Comparison of ENCODE assay signal across 16 cellular contexts in the genomic region with DNA sequence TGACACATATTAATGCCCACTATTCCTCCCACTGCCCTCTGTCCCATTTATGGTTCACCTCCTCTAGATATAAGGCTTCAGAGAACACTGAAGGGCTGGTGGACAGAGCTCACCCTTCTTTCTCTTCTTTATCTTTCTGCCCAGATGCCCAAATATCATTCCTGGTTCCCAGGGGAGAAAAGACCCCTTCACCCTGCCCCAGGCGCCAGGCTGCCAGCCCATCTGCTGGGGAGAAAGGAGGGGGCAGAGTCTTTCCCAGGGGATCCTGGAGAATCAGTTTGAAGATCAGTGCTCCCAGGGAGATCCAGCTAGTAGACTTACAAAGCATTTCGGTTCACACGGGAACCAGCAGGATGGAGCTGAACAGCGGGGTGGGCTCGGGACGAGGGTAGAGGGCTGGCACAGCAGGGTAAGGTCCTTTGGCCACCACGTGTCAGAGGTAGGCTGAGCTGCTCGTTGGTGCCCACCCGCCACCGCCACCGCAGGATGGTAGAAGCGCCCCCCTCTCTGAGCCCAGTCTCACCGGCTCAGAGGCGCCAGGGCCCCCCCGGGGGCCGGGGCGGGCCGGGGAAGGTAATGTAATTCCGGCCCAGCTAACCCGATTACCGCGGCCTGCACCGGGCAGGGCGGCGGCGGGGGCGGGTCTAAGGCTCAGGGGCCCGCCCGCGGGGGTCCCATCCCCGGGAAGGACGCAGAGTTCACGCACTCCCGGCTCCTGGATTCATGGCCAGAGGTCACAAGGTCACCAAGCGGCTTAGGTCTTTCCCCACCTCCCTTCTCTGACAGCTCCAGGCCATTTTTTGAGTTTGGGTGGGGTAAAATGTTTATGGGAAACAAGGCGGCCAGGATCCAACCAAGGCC. TPM values are rescaled to one million over a fixed set of nuclear protein-coding genes. Genes with fewer than 3 reads are reported as not detected.
DNase-seq lines count a peak whose midpoint lies in the region; ATAC-seq and TF ChIP-seq lines count a peak whose summit lies in the region.
"Had no signal": no experiment of that assay in that cellular context is flagged by ENCODE, and none has a peak within 500 bp of the region (broad histone marks: within the 10 kb centered on the region; RNA-seq: fewer than 3 reads in every experiment).

No MANE protein-coding gene starts in this region.

- H3K9ac ChIP-seq in iPS-15b (ENCODE audit: low read depth, low read length), result no peak overlapping the region
- H3K9ac ChIP-seq: BLaER1 had no signal

- intact Hi-C loops in Right ventricle myocardium superior (cut with DNase I), result no loop called here

- H3K4me3 ChIP-seq in RWPE2 (ENCODE audit: severe bottlenecking), result no peak overlapping the region
- peak overlapping the region; percentile 52 for H3K4me3 ChIP-seq in iPS-15b (ENCODE audit: low read depth, low read length)

- H3K36me3 ChIP-seq in RWPE2 (ENCODE audit: low read depth) (no peaks in the 10 kb centered on the region), iPS-15b (ENCODE audit: control insufficient read depth, insufficient read depth, low read length) (no peaks in the 10 kb centered on the region)
- H3K36me3 ChIP-seq: BLaER1 had no signal

- H3K4me1 ChIP-seq in RWPE2 (ENCODE audit: insufficient read depth, poor library complexity, severe bottlenecking) (no peaks in the 10 kb centered on the region), iPS-15b (ENCODE audit: control insufficient read depth, insufficient read depth, low read length) (no peaks in the 10 kb centered on the region)

- H3K4me3 Mint-ChIP-seq in activated naive CD8-positive, alpha-beta T cell treated with anti-CD3 and anti-CD28 coated beads, Interleukin-2, amount 10 ng/mL, durations not matched to agents 7 days and 5 days, result peak overlapping the region; percentile 39
- H3K4me3 Mint-ChIP-seq in activated naive CD8-positive, alpha-beta T cell treated with anti-CD3 and anti-CD28 coated beads for 36 hours, result no peak overlapping the region

- H3K9me3 Mint-ChIP-seq in activated naive CD8-positive, alpha-beta T cell treated with anti-CD3 and anti-CD28 coated beads, Interleukin-2, amount 10 ng/mL, durations not matched to agents 7 days and 5 days, result peaks cover 1% of the 10 kb centered on the region
- H3K9me3 Mint-ChIP-seq in activated naive CD8-positive, alpha-beta T cell treated with anti-CD3 and anti-CD28 coated beads for 36 hours, result peaks cover 2% of the 10 kb centered on the region

- ATAC-seq in activated naive CD8-positive, alpha-beta T cell treated with anti-CD3 and anti-CD28 coated beads, Interleukin-2, amount 10 ng/mL, durations not matched to agents 7 days and 5 days (ENCODE audit: low read depth), result no peak
- ATAC-seq in RWPE2 (ENCODE audit: low read depth), result no peak
- no peak for ATAC-seq in Right ventricle myocardium superior (ENCODE audit: poor library complexity)
- ATAC-seq in HG02588 (IDR thresholded peaks at IDR 0.05; ENCODE audit: unreplicated experiment), result no peak
- ATAC-seq: left colon had no signal

- H3K9me3 ChIP-seq in RWPE2 (ENCODE audit: severe bottlenecking) (no peaks in the 10 kb centered on the region), iPS-15b (ENCODE audit: control insufficient read depth, insufficient read depth, low read length) (peaks cover 6% of the 10 kb centered on the region)

- no peak overlapping the region for H3K27ac Mint-ChIP-seq in activated naive CD8-positive, alpha-beta T cell treated with anti-CD3 and anti-CD28 coated beads, Interleukin-2, amount 10 ng/mL, durations not matched to agents 7 days and 5 days
- H3K27ac Mint-ChIP-seq in activated naive CD8-positive, alpha-beta T cell treated with anti-CD3 and anti-CD28 coated beads for 36 hours, result no peak overlapping the region

- POLR2A ChIA-PET in activated naive CD8-positive, alpha-beta T cell treated with anti-CD3 and anti-CD28 coated beads, Interleukin-2, amount 10 ng/mL, durations not matched to agents 7 days and 5 days (lab: Charles Lee), result interaction anchor here (0.7 to 2.6 kb wide), 5 partner anchors 12 to 88 kb away, joined by 3 to 10 read pairs (median 3); a partner anchor contains a TSS

- no peak for TF ChIP-seq CTCF in RWPE2 (IDR thresholded peaks at IDR 0.05; ENCODE audit: poor library complexity, severe bottlenecking)

- H3K36me3 Mint-ChIP-seq in activated naive CD8-positive, alpha-beta T cell treated with anti-CD3 and anti-CD28 coated beads, Interleukin-2, amount 10 ng/mL, durations not matched to agents 7 days and 5 days, result peaks cover 5% of the 10 kb centered on the region
- peaks cover 10% of the 10 kb centered on the region for H3K36me3 Mint-ChIP-seq in activated naive CD8-positive, alpha-beta T cell treated with anti-CD3 and anti-CD28 coated beads for 36 hours

- peaks cover 27% of the 10 kb centered on the region for H3K4me1 Mint-ChIP-seq in activated naive CD8-positive, alpha-beta T cell treated with anti-CD3 and anti-CD28 coated beads, Interleukin-2, amount 10 ng/mL, durations not matched to agents 7 days and 5 days
- peaks cover 16% of the 10 kb centered on the region for H3K4me1 Mint-ChIP-seq in activated naive CD8-positive, alpha-beta T cell treated with anti-CD3 and anti-CD28 coated beads for 36 hours

- no peak for DNase-seq in activated naive CD8-positive, alpha-beta T cell treated with anti-CD3 and anti-CD28 coated beads, Interleukin-2, amount 10 ng/mL, durations not matched to agents 7 days and 5 days
- DNase-seq in activated naive CD8-positive, alpha-beta T cell treated with anti-CD3 and anti-CD28 coated beads for 36 hours, result no peak
- peak; percentile 33 for DNase-seq in RWPE2 (ENCODE audit: low spot score)
- DNase-seq in Right ventricle myocardium superior, result no peak
- DNase-seq in NCI-H1092 (lab: John Stamatoyannopoulos, UW), result no peak
- no peak for DNase-seq in KG1 (lab: John Stamatoyannopoulos, UW)
- DNase-seq: EL; left colon; NCI-H2029 treated with DMSO at 0.1 percent for 48 hours; stimulated activated CD4-positive, alpha-beta T cell treated with anti-CD3 and anti-CD28 coated beads, Interleukin-4, amount 100 ng/mL, for 1 hour; stimulated activated naive CD4-positive, alpha-beta T cell treated with Interleukin-2 at 50 U/mL for 16 hours; SW 1271 had no signal

- H3K27ac ChIP-seq in RWPE2 (ENCODE audit: poor library complexity, severe bottlenecking), result no peak overlapping the region
- H3K27ac ChIP-seq: BLaER1 had no signal

- H3K27me3 ChIP-seq in RWPE2 (ENCODE audit: insufficient read depth, poor library complexity, severe bottlenecking) (peaks cover 65% of the 10 kb centered on the region), iPS-15b (ENCODE audit: control insufficient read depth, insufficient read depth, low read length) (peaks cover 98% of the 10 kb centered on the region)

- H3K27me3 Mint-ChIP-seq in activated naive CD8-positive, alpha-beta T cell treated with anti-CD3 and anti-CD28 coated beads, Interleukin-2, amount 10 ng/mL, durations not matched to agents 7 days and 5 days, result peaks cover 67% of the 10 kb centered on the region
- peaks cover 68% of the 10 kb centered on the region for H3K27me3 Mint-ChIP-seq in activated naive CD8-positive, alpha-beta T cell treated with anti-CD3 and anti-CD28 coated beads for 36 hours

RNA-seq across cellular contexts. Expression of a gene that starts 1.3 kb away (rescaled TPM):
- under 1 TPM; 0.69 to 0.88 TPM for total RNA-seq in activated naive CD8-positive, alpha-beta T cell treated with anti-CD3 and anti-CD28 coated beads, Interleukin-2, amount 10 ng/mL, durations not matched to agents 7 days and 5 days
- total RNA-seq in activated naive CD8-positive, alpha-beta T cell treated with anti-CD3 and anti-CD28 coated beads for 36 hours, result under 1 TPM in 1 of 2 experiments, not detected in 1; 0.12 TPM
- not detected for total RNA-seq in Right ventricle myocardium superior
- total RNA-seq: glomerular endothelial cell had no signal

RNA-seq across cellular contexts. Expression of a gene that starts 5.5 kb away (rescaled TPM):
- total RNA-seq in activated naive CD8-positive, alpha-beta T cell treated with anti-CD3 and anti-CD28 coated beads, Interleukin-2, amount 10 ng/mL, durations not matched to agents 7 days and 5 days, result 10 to 100 TPM; 35.9 to 40.1 TPM
- 10 to 100 TPM; 17.7 to 18.9 TPM for total RNA-seq in activated naive CD8-positive, alpha-beta T cell treated with anti-CD3 and anti-CD28 coated beads for 36 hours
- total RNA-seq in Right ventricle myocardium superior, result 20.3 TPM

RNA-seq across cellular contexts. Expression of a gene that starts 13.1 kb away (rescaled TPM):
- total RNA-seq in activated naive CD8-positive, alpha-beta T cell treated with anti-CD3 and anti-CD28 coated beads, Interleukin-2, amount 10 ng/mL, durations not matched to agents 7 days and 5 days, result under 1 TPM; 0.20 to 0.39 TPM
- under 1 TPM; 0.16 to 0.27 TPM for total RNA-seq in activated naive CD8-positive, alpha-beta T cell treated with anti-CD3 and anti-CD28 coated beads for 36 hours
- not detected for total RNA-seq in Right ventricle myocardium superior
- total RNA-seq: glomerular endothelial cell had no signal

RNA-seq across cellular contexts. Expression of a gene that starts 13.6 kb away (rescaled TPM):
- total RNA-seq in activated naive CD8-positive, alpha-beta T cell treated with anti-CD3 and anti-CD28 coated beads, Interleukin-2, amount 10 ng/mL, durations not matched to agents 7 days and 5 days, result 1 to 10 TPM; 1.2 to 1.3 TPM
- total RNA-seq in activated naive CD8-positive, alpha-beta T cell treated with anti-CD3 and anti-CD28 coated beads for 36 hours, result under 1 TPM in 1 of 2 experiments, not detected in 1; 0.18 TPM
- total RNA-seq in Right ventricle myocardium superior, result 0.16 TPM

RNA-seq across cellular contexts. Expression of a gene that starts 16.5 kb away (rescaled TPM):
- 100 to 1,000 TPM; 126 to 127 TPM for total RNA-seq in activated naive CD8-positive, alpha-beta T cell treated with anti-CD3 and anti-CD28 coated beads, Interleukin-2, amount 10 ng/mL, durations not matched to agents 7 days and 5 days
- total RNA-seq in activated naive CD8-positive, alpha-beta T cell treated with anti-CD3 and anti-CD28 coated beads for 36 hours, result 100 to 1,000 TPM; 138 to 140 TPM
- total RNA-seq in Right ventricle myocardium superior, result 43.2 TPM
